Comparison of ENCODE assay signal across 8 cellular contexts in genomic region chr1:115147928-115148327, GRCh38. TPM values are rescaled to one million over a fixed set of nuclear protein-coding genes. Genes with fewer than 3 reads are reported as not detected.
DNase-seq lines count a peak whose midpoint lies in the region; ATAC-seq and TF ChIP-seq lines count a peak whose summit lies in the region.
"Not testable (repeated sequence)": the region's sequence is repeated elsewhere in the genome, so short reads cannot be mapped to it uniquely, and the experiment has no call there.

No MANE protein-coding gene starts in this region.

- not testable (repeated sequence) for DNase-seq in Jurkat, Clone E6-1 (ENCODE audit: low read depth, low spot score); activated naive CD8-positive, alpha-beta T cell treated with anti-CD3 and anti-CD28 coated beads, Interleukin-2, amount 10 ng/mL, durations not matched to agents 7 days and 5 days; neural crest cell (ENCODE audit: low read depth, low spot score); stimulated activated naive CD8-positive, alpha-beta T cell treated with anti-CD3 and anti-CD28 coated beads, Interleukin-15, amount 100 ng/mL, for 72 hours
- peak; percentile 11 for DNase-seq in activated CD8-positive, alpha-beta T cell treated with anti-CD3 and anti-CD28 coated beads for 36 hours

- H3K9me3 ChIP-seq in ES-I3 (ENCODE audit: control insufficient read depth, insufficient read depth, low read length); endocrine pancreas (ENCODE audit: control insufficient read depth, low read length): not testable (repeated sequence)

- not testable (repeated sequence) for H3K27ac Mint-ChIP-seq in activated CD8-positive, alpha-beta T cell treated with anti-CD3 and anti-CD28 coated beads for 36 hours; activated naive CD8-positive, alpha-beta T cell treated with anti-CD3 and anti-CD28 coated beads, Interleukin-2, amount 10 ng/mL, durations not matched to agents 7 days and 5 days; stimulated activated naive CD8-positive, alpha-beta T cell treated with anti-CD3 and anti-CD28 coated beads, Interleukin-15, amount 100 ng/mL, for 72 hours
- H3K27ac Mint-ChIP-seq in neural crest cell (ENCODE audit: unreplicated experiment), result peak overlapping the region; percentile 44

- intact Hi-C loops in activated CD8-positive, alpha-beta T cell treated with anti-CD3 and anti-CD28 coated beads for 36 hours (cut with micrococcal nuclease), result not testable (repeated sequence)

- not testable (repeated sequence) for ATAC-seq in activated CD8-positive, alpha-beta T cell treated with anti-CD3 and anti-CD28 coated beads for 36 hours; activated naive CD8-positive, alpha-beta T cell treated with anti-CD3 and anti-CD28 coated beads, Interleukin-2, amount 10 ng/mL, durations not matched to agents 7 days and 5 days (ENCODE audit: low read depth); stimulated activated naive CD8-positive, alpha-beta T cell treated with anti-CD3 and anti-CD28 coated beads, Interleukin-15, amount 100 ng/mL, for 72 hours

- not testable (repeated sequence) for TF ChIP-seq CTCF in activated CD8-positive, alpha-beta T cell treated with anti-CD3 and anti-CD28 coated beads for 36 hours (IDR thresholded peaks at IDR 0.05); neural crest cell (conservative IDR thresholded peaks at IDR 0.05)

- H3K36me3 ChIP-seq in ES-I3 (ENCODE audit: insufficient read depth, low read length); endocrine pancreas (ENCODE audit: control insufficient read depth, insufficient read depth, low read length): not testable (repeated sequence)

- peak overlapping the region; percentile 50 for H3K4me3 Mint-ChIP-seq in activated CD8-positive, alpha-beta T cell treated with anti-CD3 and anti-CD28 coated beads for 36 hours
- H3K4me3 Mint-ChIP-seq in activated naive CD8-positive, alpha-beta T cell treated with anti-CD3 and anti-CD28 coated beads, Interleukin-2, amount 10 ng/mL, durations not matched to agents 7 days and 5 days, result peak overlapping the region; percentile 54
- H3K4me3 Mint-ChIP-seq in neural crest cell, result peak overlapping the region; percentile 84
- peak overlapping the region; percentile 42 to 58 for H3K4me3 Mint-ChIP-seq in stimulated activated naive CD8-positive, alpha-beta T cell treated with anti-CD3 and anti-CD28 coated beads, Interleukin-15, amount 100 ng/mL, for 72 hours

- not testable (repeated sequence) for H3K27me3 ChIP-seq in endocrine pancreas (ENCODE audit: control insufficient read depth, insufficient read depth, low read length)

- H3K4me1 Mint-ChIP-seq in activated CD8-positive, alpha-beta T cell treated with anti-CD3 and anti-CD28 coated beads for 36 hours (ENCODE audit: low read depth); activated naive CD8-positive, alpha-beta T cell treated with anti-CD3 and anti-CD28 coated beads, Interleukin-2, amount 10 ng/mL, durations not matched to agents 7 days and 5 days; neural crest cell: not testable (repeated sequence)
- peaks cover 16% of the 10 kb centered on the region for H3K4me1 Mint-ChIP-seq in stimulated activated naive CD8-positive, alpha-beta T cell treated with anti-CD3 and anti-CD28 coated beads, Interleukin-15, amount 100 ng/mL, for 72 hours

- H3K9ac ChIP-seq in ES-I3 (ENCODE audit: low read depth, low read length), result peak overlapping the region; percentile 62; the same call in 1 of the 2 replicates
- not testable (repeated sequence) for H3K9ac ChIP-seq in endocrine pancreas (ENCODE audit: control insufficient read depth, insufficient read depth, low read length)

- POLR2A ChIA-PET in activated CD8-positive, alpha-beta T cell treated with anti-CD3 and anti-CD28 coated beads for 36 hours (lab: Charles Lee); activated naive CD8-positive, alpha-beta T cell treated with anti-CD3 and anti-CD28 coated beads, Interleukin-2, amount 10 ng/mL, durations not matched to agents 7 days and 5 days (lab: Charles Lee): not testable (repeated sequence)

- H3K4me3 ChIP-seq in Jurkat, Clone E6-1 (ENCODE audit: low read length), result peak overlapping the region; percentile 1; the same call in 1 of the 2 replicates
- peak overlapping the region; percentile 36 for H3K4me3 ChIP-seq in endocrine pancreas (ENCODE audit: control insufficient read depth, insufficient read depth, low read length)
- peak overlapping the region; percentile 37 for H3K4me3 ChIP-seq in iPS-11a (ENCODE audit: low read depth, low read length)

- H3K4me1 ChIP-seq in ES-I3 (ENCODE audit: insufficient read depth, low read length); endocrine pancreas (ENCODE audit: control insufficient read depth, insufficient read depth, low read length): not testable (repeated sequence)

- H3K36me3 Mint-ChIP-seq in activated CD8-positive, alpha-beta T cell treated with anti-CD3 and anti-CD28 coated beads for 36 hours (ENCODE audit: low read depth); activated naive CD8-positive, alpha-beta T cell treated with anti-CD3 and anti-CD28 coated beads, Interleukin-2, amount 10 ng/mL, durations not matched to agents 7 days and 5 days; neural crest cell (ENCODE audit: low read depth): not testable (repeated sequence)

- CTCF ChIA-PET in activated CD8-positive, alpha-beta T cell treated with anti-CD3 and anti-CD28 coated beads for 36 hours (lab: Charles Lee), result interaction anchor here (1.3 kb wide), 1 partner anchor 9 kb away, joined by 5 read pairs; no protein-coding TSS in a partner anchor

- H3K27me3 Mint-ChIP-seq in activated CD8-positive, alpha-beta T cell treated with anti-CD3 and anti-CD28 coated beads for 36 hours, result peaks cover 15% of the 10 kb centered on the region
- H3K27me3 Mint-ChIP-seq in activated naive CD8-positive, alpha-beta T cell treated with anti-CD3 and anti-CD28 coated beads, Interleukin-2, amount 10 ng/mL, durations not matched to agents 7 days and 5 days, result peaks cover 19% of the 10 kb centered on the region
- H3K27me3 Mint-ChIP-seq in neural crest cell (ENCODE audit: low read depth), result peaks cover 11% of the 10 kb centered on the region
- H3K27me3 Mint-ChIP-seq in stimulated activated naive CD8-positive, alpha-beta T cell treated with anti-CD3 and anti-CD28 coated beads, Interleukin-15, amount 100 ng/mL, for 72 hours, result peaks cover 30% of the 10 kb centered on the region

- H3K9me3 Mint-ChIP-seq in activated CD8-positive, alpha-beta T cell treated with anti-CD3 and anti-CD28 coated beads for 36 hours; activated naive CD8-positive, alpha-beta T cell treated with anti-CD3 and anti-CD28 coated beads, Interleukin-2, amount 10 ng/mL, durations not matched to agents 7 days and 5 days; neural crest cell; stimulated activated naive CD8-positive, alpha-beta T cell treated with anti-CD3 and anti-CD28 coated beads, Interleukin-15, amount 100 ng/mL, for 72 hours: not testable (repeated sequence)

RNA-seq across cellular contexts. Expression of gene TSPAN2, which starts 58.6 kb away (rescaled TPM):
- polyA plus RNA-seq in Jurkat, Clone E6-1 (2012; ENCODE audit: insufficient read depth, insufficient read length), result 39.9 TPM
- total RNA-seq in activated CD8-positive, alpha-beta T cell treated with anti-CD3 and anti-CD28 coated beads for 36 hours, result under 1 TPM; 0.74 to 0.90 TPM
- total RNA-seq in activated naive CD8-positive, alpha-beta T cell treated with anti-CD3 and anti-CD28 coated beads, Interleukin-2, amount 10 ng/mL, durations not matched to agents 7 days and 5 days, result 1 to 10 TPM in 1 of 2 experiments, under 1 TPM in 1; 0.42 to 1.2 TPM
- total RNA-seq in neural crest cell, result 4.3 and 5.4 TPM in 2 replicates
